In the genomic region with DNA sequence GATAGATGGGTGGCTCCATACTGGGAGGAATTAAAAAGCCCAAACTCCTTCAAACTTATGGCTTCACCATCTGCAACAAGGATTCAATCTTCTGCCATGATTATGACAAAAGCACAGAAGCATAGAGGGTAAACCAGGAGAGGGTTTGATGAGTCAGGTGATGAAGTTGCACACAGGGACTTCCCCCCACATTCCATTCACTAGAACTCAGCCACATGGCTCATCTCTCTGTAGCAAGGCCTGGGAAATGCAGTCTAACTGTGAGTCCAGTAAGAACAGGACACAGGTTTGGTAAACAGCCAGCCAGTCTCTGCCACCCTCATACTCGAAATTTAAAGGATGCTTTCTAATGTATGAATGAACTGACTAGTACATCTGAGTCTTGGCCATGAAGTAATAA, we compare ENCODE assay signal across 8 cellular contexts.
A peak's percentile ranks its signal among the peaks of the same experiment; 100 is the strongest.
DNase-seq lines count a peak whose midpoint lies in the region; ATAC-seq and TF ChIP-seq lines count a peak whose summit lies in the region.

No MANE protein-coding gene starts in this region.

- no peak overlapping the region for H3K4me3 ChIP-seq in upper lobe of right lung

- H3K27me3 ChIP-seq in upper lobe of right lung: no peaks in the 10 kb centered on the region

- H3K27ac ChIP-seq in upper lobe of right lung: no peak overlapping the region

- H3K9me3 ChIP-seq in upper lobe of right lung: no peaks in the 10 kb centered on the region

- H3K36me3 ChIP-seq in upper lobe of right lung: no peaks in the 10 kb centered on the region

- ATAC-seq in HG02588 (IDR thresholded peaks at IDR 0.05; ENCODE audit: unreplicated experiment): peak; percentile 47
- peak; percentile 64 for ATAC-seq in upper lobe of right lung
- ATAC-seq in HG03175 (IDR thresholded peaks at IDR 0.05; ENCODE audit: unreplicated experiment): no peak

- intact Hi-C loops in upper lobe of right lung (cut with DNase I): no loop called here

- H3K4me1 ChIP-seq in upper lobe of right lung: no peaks in the 10 kb centered on the region

- peak; percentile 93 for DNase-seq in AG20443 (ENCODE audit: low spot score)
- DNase-seq in activated T-cell treated with anti-CD3 and anti-CD28 coated beads for 48 hours (ENCODE audit: low read depth): peak; percentile 38
- peak; percentile 23 for DNase-seq in iPS DF 19.7 (ENCODE audit: low read depth, low spot score)
- no peak for DNase-seq in upper lobe of right lung
- DNase-seq in DMS79 treated with DMSO at 0.1 percent for 48 hours (lab: John Stamatoyannopoulos, UW): no peak
- no peak for DNase-seq in NCI-H446 treated with DMSO at 0.1 percent for 48 hours (lab: John Stamatoyannopoulos, UW)

- TF ChIP-seq CTCF in upper lobe of right lung (IDR thresholded peaks at IDR 0.05): no peak

Comparison
In these comparisons a context has a peak if more than half of its experiments do, and no peak if none do; other contexts are left out.
1. DNase-seq: peak in AG20443 (single experiment), activated T-cell treated with anti-CD3 and anti-CD28 coated beads for 48 hours (single experiment) and iPS DF 19.7 (single experiment); none in upper lobe of right lung (single experiment), DMS79 treated with DMSO at 0.1 percent for 48 hours (single experiment) and NCI-H446 treated with DMSO at 0.1 percent for 48 hours (single experiment).